Comparison of ENCODE assay signal across 14 cellular contexts in genomic region chr17:17088511-17089205, GRCh38. TPM values are rescaled to one million over a fixed set of nuclear protein-coding genes. Genes with fewer than 3 reads are reported as not detected.
A peak's percentile ranks its signal among the peaks of the same experiment; 100 is the strongest.
DNase-seq lines count a peak whose midpoint lies in the region; ATAC-seq and TF ChIP-seq lines count a peak whose summit lies in the region.
"Had no signal": no experiment of that assay in that cellular context is flagged by ENCODE, and none has a peak within 500 bp of the region (broad histone marks: within the 10 kb centered on the region; RNA-seq: fewer than 3 reads in every experiment).

No MANE protein-coding gene starts in this region.

- no peaks in the 10 kb centered on the region for H3K4me1 ChIP-seq in MM.1S (ENCODE audit: low read length)
- peaks cover 5% of the 10 kb centered on the region; the same call in 1 of the 2 replicates for H3K4me1 ChIP-seq in Karpas-422 (ENCODE audit: low read length)

- no peak for DNase-seq in activated T-cell treated with anti-CD3 and anti-CD28 coated beads, Interleukin-2, amount 50 U/mL, for 24 hours
- DNase-seq in activated T-cell treated with anti-CD3 and anti-CD28 coated beads for 4 hours (no peak), MM.1S (peak; percentile 8), dorsolateral prefrontal cortex (peak in 4 of 10 donors; percentile 2 to 31 (median 20)), C1 segment of cervical spinal cord (lab: John Stamatoyannopoulos, UW) (no peak), Karpas-422 (no peak), cerebellar nuclear complex (lab: John Stamatoyannopoulos, UW) (no peak)
- DNase-seq in stimulated activated naive B cell treated with anti-CD40 and anti-IgM and Interleukin-4, amounts not matched to agents 10 μg/mL and 1 μg/mL and 100 μg/mL, for 72 hours: no peak
- DNase-seq: activated CD8-positive, alpha-beta memory T cell treated with anti-CD3 and anti-CD28 coated beads for 24 hours; AML-193; NCI-H1436 treated with DMSO at 0.1 percent for 48 hours; T-cell had no signal

- no peak overlapping the region for H3K4me2 ChIP-seq in MM.1S (ENCODE audit: low read depth, low read length)
- no peak overlapping the region for H3K4me2 ChIP-seq in Karpas-422 (ENCODE audit: low read depth, low read length, poor library complexity, severe bottlenecking)

- TF ChIP-seq CTCF in MM.1S (IDR thresholded peaks at IDR 0.05; ENCODE audit: low read length) (no peak), dorsolateral prefrontal cortex (IDR thresholded peaks at IDR 0.05 in 54 of 56, conservative IDR thresholded peaks at IDR 0.05 in 2 of 56; ENCODE audit: low read depth in 1 of 56, partially characterized antibody in 56 of 56) (no peak)

- no peak overlapping the region for H2AFZ ChIP-seq in MM.1S (ENCODE audit: low read length)
- no peak overlapping the region for H2AFZ ChIP-seq in Karpas-422 (ENCODE audit: low read length)

- H3F3A ChIP-seq in MM.1S (ENCODE audit: insufficient read depth, low read length): no peaks in the 10 kb centered on the region

- no peaks in the 10 kb centered on the region; the same call in 1 of the 2 replicates for H4K20me1 ChIP-seq in MM.1S (ENCODE audit: insufficient read depth, low read length)
- peaks cover 47% of the 10 kb centered on the region for H4K20me1 ChIP-seq in Karpas-422 (ENCODE audit: insufficient read depth, low read depth, low read length)

- peaks cover 74% of the 10 kb centered on the region for H3K79me2 ChIP-seq in MM.1S (ENCODE audit: low read length)
- H3K79me2 ChIP-seq in Karpas-422 (ENCODE audit: low read length): no peaks in the 10 kb centered on the region

- H3K36me3 ChIP-seq in MM.1S (replicated peaks; ENCODE audit: insufficient read depth, low read length) (no peaks in the 10 kb centered on the region), Karpas-422 (ENCODE audit: insufficient read depth, low read length) (no peaks in the 10 kb centered on the region)

- peaks cover 47% of the 10 kb centered on the region for H3K4me1 Mint-ChIP-seq in activated T-cell treated with anti-CD3 and anti-CD28 coated beads, Interleukin-2, amount 50 U/mL, for 24 hours (ENCODE audit: low read depth)
- peaks cover 43 to 73% of the 10 kb centered on the region in 2 donors for H3K4me1 Mint-ChIP-seq in stimulated activated naive B cell treated with anti-CD40 and anti-IgM and Interleukin-4, amounts not matched to agents 10 μg/mL and 1 μg/mL and 100 μg/mL, for 72 hours

- no peaks in the 10 kb centered on the region for H3K27me3 ChIP-seq in MM.1S (replicated peaks; ENCODE audit: insufficient read depth, low read length)
- H3K27me3 ChIP-seq in dorsolateral prefrontal cortex: no peaks in the 10 kb centered on the region
- H3K27me3 ChIP-seq in Karpas-422 (ENCODE audit: low read length): no peaks in the 10 kb centered on the region
- H3K27me3 ChIP-seq: upper lobe of left lung had no signal

- no peak overlapping the region for H3K4me3 Mint-ChIP-seq in activated T-cell treated with anti-CD3 and anti-CD28 coated beads, Interleukin-2, amount 50 U/mL, for 24 hours
- no peak overlapping the region for H3K4me3 Mint-ChIP-seq in stimulated activated naive B cell treated with anti-CD40 and anti-IgM and Interleukin-4, amounts not matched to agents 10 μg/mL and 1 μg/mL and 100 μg/mL, for 72 hours
- H3K4me3 Mint-ChIP-seq: T-cell had no signal

- H3K9me3 ChIP-seq in MM.1S (replicated peaks; ENCODE audit: insufficient read depth, low read length): no peaks in the 10 kb centered on the region
- H3K9me3 ChIP-seq in Karpas-422 (ENCODE audit: low read length): no peaks in the 10 kb centered on the region
- H3K9me3 ChIP-seq: mucosa of descending colon, upper lobe of left lung had no signal

- no peaks in the 10 kb centered on the region for H3K9me3 Mint-ChIP-seq in activated T-cell treated with anti-CD3 and anti-CD28 coated beads, Interleukin-2, amount 50 U/mL, for 24 hours
- no peaks in the 10 kb centered on the region for H3K9me3 Mint-ChIP-seq in stimulated activated naive B cell treated with anti-CD40 and anti-IgM and Interleukin-4, amounts not matched to agents 10 μg/mL and 1 μg/mL and 100 μg/mL, for 72 hours
- H3K9me3 Mint-ChIP-seq: T-cell had no signal

- H3K9ac ChIP-seq in MM.1S (ENCODE audit: low read length): no peak overlapping the region
- no peak overlapping the region for H3K9ac ChIP-seq in Karpas-422 (ENCODE audit: low read length)

- intact Hi-C loops in dorsolateral prefrontal cortex (cut with DNase I): no loop called here

- no peaks in the 10 kb centered on the region for H3K27me3 Mint-ChIP-seq in activated T-cell treated with anti-CD3 and anti-CD28 coated beads, Interleukin-2, amount 50 U/mL, for 24 hours
- H3K27me3 Mint-ChIP-seq in stimulated activated naive B cell treated with anti-CD40 and anti-IgM and Interleukin-4, amounts not matched to agents 10 μg/mL and 1 μg/mL and 100 μg/mL, for 72 hours: no peaks in the 10 kb centered on the region
- H3K27me3 Mint-ChIP-seq: T-cell had no signal

- H3K27ac Mint-ChIP-seq in activated T-cell treated with anti-CD3 and anti-CD28 coated beads, Interleukin-2, amount 50 U/mL, for 24 hours: peak overlapping the region; percentile 69
- peak overlapping the region; percentile 60 for H3K27ac Mint-ChIP-seq in stimulated activated naive B cell treated with anti-CD40 and anti-IgM and Interleukin-4, amounts not matched to agents 10 μg/mL and 1 μg/mL and 100 μg/mL, for 72 hours

- H3K4me3 ChIP-seq in MM.1S (ENCODE audit: low read length) (no peak overlapping the region), dorsolateral prefrontal cortex (no peak overlapping the region), Karpas-422 (ENCODE audit: low read length) (no peak overlapping the region)
- H3K4me3 ChIP-seq: mucosa of descending colon, upper lobe of left lung had no signal

- H3K36me3 Mint-ChIP-seq in activated T-cell treated with anti-CD3 and anti-CD28 coated beads, Interleukin-2, amount 50 U/mL, for 24 hours (ENCODE audit: low read depth): peaks cover 55% of the 10 kb centered on the region
- H3K36me3 Mint-ChIP-seq in stimulated activated naive B cell treated with anti-CD40 and anti-IgM and Interleukin-4, amounts not matched to agents 10 μg/mL and 1 μg/mL and 100 μg/mL, for 72 hours: peaks cover 31 to 52% of the 10 kb centered on the region in 2 donors

- no peak overlapping the region for H3K27ac ChIP-seq in MM.1S (ENCODE audit: low read length)
- H3K27ac ChIP-seq in dorsolateral prefrontal cortex: peak overlapping the region in 40 of 59 donors; percentile 1 to 79 (median 38)
- no peak overlapping the region for H3K27ac ChIP-seq in Karpas-422 (ENCODE audit: low read length)
- H3K27ac ChIP-seq: upper lobe of left lung had no signal

- H3K9me2 ChIP-seq in MM.1S (replicated peaks; ENCODE audit: insufficient read depth, low read length) (no peaks in the 10 kb centered on the region), Karpas-422 (replicated peaks; ENCODE audit: insufficient read depth, low read length) (no peaks in the 10 kb centered on the region)

- peak; percentile 25 to 46 for ATAC-seq in stimulated activated naive B cell treated with anti-CD40 and anti-IgM and Interleukin-4, amounts not matched to agents 10 μg/mL and 1 μg/mL and 100 μg/mL, for 72 hours (replicated peaks)
- ATAC-seq: mucosa of descending colon had no signal

RNA-seq across cellular contexts. Expression of gene MPRIP, which starts 46.4 kb away (rescaled TPM):
- 100 to 1,000 TPM; 402 to 682 (median 476) TPM for total RNA-seq in dorsolateral prefrontal cortex
- total RNA-seq in Karpas-422 (2014; rRNA removed; shearing (Covaris generic); ENCODE audit: low replicate concordance): 44.1 and 49.3 TPM in 2 replicates

Comparison
In these comparisons a context has a peak if more than half of its experiments do, and no peak if none do; other contexts are left out.
1. H3K27ac ChIP-seq: peak in dorsolateral prefrontal cortex (40 of 59); none in MM.1S (single experiment) and Karpas-422 (single experiment).